8 cellular contexts compared by ENCODE assay signal in the genomic region with DNA sequence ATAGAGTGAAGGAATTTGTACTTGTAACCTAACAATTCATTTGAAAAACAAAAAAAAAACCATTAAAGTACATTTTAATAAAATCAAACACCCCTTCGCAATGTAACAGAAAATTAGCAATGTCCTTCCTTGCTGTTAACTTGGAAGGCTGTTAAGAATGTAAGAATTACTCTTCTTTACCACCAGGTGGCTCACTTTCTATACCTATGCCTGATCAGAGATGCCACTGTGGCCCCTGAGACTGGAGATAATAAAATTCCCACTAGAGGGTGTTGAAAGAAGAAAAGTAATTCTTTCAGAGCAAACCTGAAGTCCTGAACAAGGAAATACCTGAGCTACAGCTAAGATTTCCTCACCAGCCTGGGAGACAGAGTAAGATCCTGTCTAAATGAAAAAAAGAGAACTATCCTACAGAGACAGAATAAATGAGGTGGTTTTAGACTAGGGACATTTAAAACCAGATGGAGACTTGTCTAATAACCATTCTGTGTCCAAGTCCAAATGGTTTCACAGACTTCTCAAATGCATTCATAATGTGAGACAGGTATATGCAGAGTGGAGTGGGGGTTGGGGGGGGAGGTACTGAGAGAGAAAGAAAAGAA.
A peak's percentile ranks its signal among the peaks of the same experiment; 100 is the strongest.
DNase-seq lines count a peak whose midpoint lies in the region; ATAC-seq, FAIRE-seq and TF ChIP-seq lines count a peak whose summit lies in the region.

No MANE protein-coding gene starts in this region.

- H3K36me3 ChIP-seq in GM12878 (ENCODE audit: control insufficient read depth in 2 of 2, insufficient read depth in 2 of 2, low read length in 1 of 2), result no peaks in the 10 kb centered on the region

- H3K4me2 ChIP-seq in GM12878 (ENCODE audit: control insufficient read depth, insufficient read depth), result no peak overlapping the region

- 0% methylated on average over 1 of the region's 1 CpG for WGBS in GM12878 (ENCODE audit: insufficient coverage, insufficient replicate concordance, low lambda C conversion rate, missing lambda C conversion rate)

- POLR2A ChIA-PET in GM12878 (lab: Charles Lee), result no interaction called here

- no peaks in the 10 kb centered on the region for H3K27me3 ChIP-seq in GM12878 (replicated peaks in 1 of 2; ENCODE audit: control insufficient read depth in 2 of 2, insufficient read depth in 2 of 2, low read length in 1 of 2)

- no peaks in the 10 kb centered on the region for H3K4me1 ChIP-seq in GM12878 (ENCODE audit: control insufficient read depth, insufficient read depth, low read length)

- no peaks in the 10 kb centered on the region for H4K20me1 ChIP-seq in GM12878 (ENCODE audit: control insufficient read depth, insufficient read depth)

- H3K27ac ChIP-seq in GM12878 (ENCODE audit: control insufficient read depth, insufficient read depth), result no peak overlapping the region
- H3K27ac ChIP-seq in coronary artery, result no peak overlapping the region

- ATAC-seq in activated CD8-positive, alpha-beta memory T cell treated with anti-CD3 and anti-CD28 coated beads, Interleukin-2, amount 10 ng/mL, durations not matched to agents 7 days and 5 days, result peak; percentile 65
- ATAC-seq in GM19395 (IDR thresholded peaks at IDR 0.05; ENCODE audit: unreplicated experiment) (peak; percentile 99), HG03196 (IDR thresholded peaks at IDR 0.05; ENCODE audit: unreplicated experiment) (peak; percentile 87), GM12878 (peak; percentile 90), left lobe of liver (peak; percentile 88)

- no TSS peak for BruUV-seq in GM12878 (replicated peaks; lab: Mats Ljungman, UMichigan)

- peak; percentile 69 for TF ChIP-seq RAD21 in GM12878 (IDR thresholded peaks at IDR 0.05; ENCODE audit: insufficient read depth, low read depth, low read length)

- H3K4me3 Mint-ChIP-seq in activated CD8-positive, alpha-beta memory T cell treated with anti-CD3 and anti-CD28 coated beads, Interleukin-2, amount 10 ng/mL, durations not matched to agents 7 days and 5 days, result no peak overlapping the region

- in situ Hi-C loops in GM12878 (cut with MboI), result loop anchor here (5.0 to 10.0 kb wide), 2 partner anchors 588 to 1050 kb away; no protein-coding TSS in a partner anchor

- H3K9me3 Mint-ChIP-seq in activated CD8-positive, alpha-beta memory T cell treated with anti-CD3 and anti-CD28 coated beads, Interleukin-2, amount 10 ng/mL, durations not matched to agents 7 days and 5 days (ENCODE audit: low read depth), result no peaks in the 10 kb centered on the region

- H3K9me3 ChIP-seq in GM12878 (replicated peaks; ENCODE audit: control insufficient read depth, insufficient read depth, low read length), result no peaks in the 10 kb centered on the region

- TF ChIP-seq CTCF in GM12878 (IDR thresholded peaks at IDR 0.05 in 2 of 3, conservative IDR thresholded peaks at IDR 0.05 in 1 of 3; ENCODE audit: control insufficient read depth in 2 of 3, extremely low read depth in 1 of 3, insufficient read depth in 1 of 3, low read depth in 3 of 3, low read length in 3 of 3), result peak; percentile 49 to 58 (median 55); a peak in 5 of 6 replicates
- no peak for TF ChIP-seq CTCF in coronary artery (IDR thresholded peaks at IDR 0.05)

- TF ChIP-seq POLR2A in GM12878 (IDR thresholded peaks at IDR 0.05; ENCODE audit: low read depth, low read length), result no peak

- H2AFZ ChIP-seq in GM12878 (ENCODE audit: control insufficient read depth, low read depth, low read length), result no peak overlapping the region

- no peaks in the 10 kb centered on the region for H3K4me1 Mint-ChIP-seq in activated CD8-positive, alpha-beta memory T cell treated with anti-CD3 and anti-CD28 coated beads, Interleukin-2, amount 10 ng/mL, durations not matched to agents 7 days and 5 days

- intact Hi-C loops in GM12878 (cut with micrococcal nuclease; ENCODE audit: unreplicated experiment), result loop anchor here (1.0 to 10.0 kb wide), 3 partner anchors 390 to 1051 kb away; no protein-coding TSS in a partner anchor

- DNase-seq in activated CD8-positive, alpha-beta memory T cell treated with anti-CD3 and anti-CD28 coated beads, Interleukin-2, amount 10 ng/mL, durations not matched to agents 7 days and 5 days, result no peak
- no peak for DNase-seq in activated CD8-positive, alpha-beta memory T cell treated with anti-CD3 and anti-CD28 coated beads for 24 hours
- DNase-seq in NCI-H524 treated with DMSO at 0.1 percent for 48 hours (lab: John Stamatoyannopoulos, UW) (peak; percentile 53), GM12878 (ENCODE audit: low read depth, low spot score) (no peak), left lobe of liver (ENCODE audit: low spot score) (no peak), coronary artery (ENCODE audit: low spot score) (no peak)

- no peaks in the 10 kb centered on the region for H3K79me2 ChIP-seq in GM12878 (ENCODE audit: control insufficient read depth, insufficient read depth, low read length)

- RAD21 ChIA-PET in GM12878 (lab: Charles Lee; ENCODE audit: unreplicated experiment), result interaction anchor here (0.6 to 1.2 kb wide), 4 partner anchors 67 to 1051 kb away, joined by 3 to 4 read pairs (median 4); no protein-coding TSS in a partner anchor

- CTCF ChIA-PET in activated CD8-positive, alpha-beta memory T cell treated with anti-CD3 and anti-CD28 coated beads, Interleukin-2, amount 10 ng/mL, durations not matched to agents 7 days and 5 days (lab: Charles Lee), result interaction anchor here (0.9 to 1.0 kb wide), 2 partner anchors 583 to 1057 kb away, joined by 3 read pairs; no protein-coding TSS in a partner anchor
- CTCF ChIA-PET in GM12878 (lab: Yijun Ruan, JAX), result interaction anchor here (0.8 to 2.8 kb wide), 9 partner anchors 8 to 1051 kb away, joined by 3 to 11 read pairs (median 5); no protein-coding TSS in a partner anchor

- no peak overlapping the region for H3K27ac Mint-ChIP-seq in activated CD8-positive, alpha-beta memory T cell treated with anti-CD3 and anti-CD28 coated beads, Interleukin-2, amount 10 ng/mL, durations not matched to agents 7 days and 5 days

- no peaks in the 10 kb centered on the region for H3K36me3 Mint-ChIP-seq in activated CD8-positive, alpha-beta memory T cell treated with anti-CD3 and anti-CD28 coated beads, Interleukin-2, amount 10 ng/mL, durations not matched to agents 7 days and 5 days

- SMC1A ChIA-PET in GM12878 (lab: Charles Lee; ENCODE audit: uncharacterized antibody, unreplicated experiment), result interaction anchor here (0.6 to 5.4 kb wide), 3 partner anchors 11 to 1507 kb away, joined by 3 to 34 read pairs (median 3); no protein-coding TSS in a partner anchor

- H3K27me3 Mint-ChIP-seq in activated CD8-positive, alpha-beta memory T cell treated with anti-CD3 and anti-CD28 coated beads, Interleukin-2, amount 10 ng/mL, durations not matched to agents 7 days and 5 days, result peaks cover 32% of the 10 kb centered on the region

- no peak overlapping the region for H3K9ac ChIP-seq in GM12878 (ENCODE audit: control insufficient read depth, insufficient read depth, low read length)

- H3K4me3 ChIP-seq in GM12878 (no peak overlapping the region), coronary artery (no peak overlapping the region)

- FAIRE-seq in GM12878 (lab: Jason Lieb, UNC), result peak; percentile 79

- no peak for TF ChIP-seq EP300 in GM12878 (IDR thresholded peaks at IDR 0.05; ENCODE audit: borderline replicate concordance in 1 of 2, control insufficient read depth in 1 of 2, low read depth in 2 of 2, low read length in 2 of 2)

TF ChIP-seq in GM12878, 131 proteins besides CTCF, POLR2A, EP300 and RAD21:
- TF ChIP-seq ZSCAN29 (IDR thresholded peaks at IDR 0.05) (no peak), SMARCA5 (IDR thresholded peaks at IDR 0.05) (no peak), TARDBP (IDR thresholded peaks at IDR 0.05; ENCODE audit: borderline replicate concordance) (no peak), SIN3A (IDR thresholded peaks at IDR 0.05; ENCODE audit: low read depth, low read length) (no peak), SMC3 (IDR thresholded peaks at IDR 0.05; ENCODE audit: borderline replicate concordance, low read length) (peak; percentile 76), CREM (IDR thresholded peaks at IDR 0.05; ENCODE audit: low read depth) (no peak), KLF5 (IDR thresholded peaks at IDR 0.05; ENCODE audit: partially characterized antibody) (no peak), KDM1A (IDR thresholded peaks at IDR 0.05; ENCODE audit: borderline replicate concordance) (no peak)
